1 cellular context compared by ENCODE assay signal in genomic region chr13:59746291-59746962, GRCh38.
TF ChIP-seq lines count a peak whose summit lies in the region.

No MANE protein-coding gene starts in this region.

TF ChIP-seq in GM12878, 131 proteins besides CTCF, POLR2A, EP300 and RAD21 (continued from another document):
- TF ChIP-seq USF2 (IDR thresholded peaks at IDR 0.05; ENCODE audit: borderline replicate concordance, low read depth, low read length) (no peak), HSF1 (IDR thresholded peaks at IDR 0.05; ENCODE audit: low read depth, low read length) (no peak), RBBP5 (conservative IDR thresholded peaks at IDR 0.05) (no peak), EED (IDR thresholded peaks at IDR 0.05; ENCODE audit: low read depth) (no peak), RAD51 (IDR thresholded peaks at IDR 0.05) (no peak), REST (IDR thresholded peaks at IDR 0.05; ENCODE audit: low read depth, low read length) (no peak), CHD4 (IDR thresholded peaks at IDR 0.05) (no peak), RELB (IDR thresholded peaks at IDR 0.05; ENCODE audit: low read depth) (no peak), RELA (IDR thresholded peaks at IDR 0.05; ENCODE audit: borderline replicate concordance, partially characterized antibody) (no peak), ZNF384 (IDR thresholded peaks at IDR 0.05; ENCODE audit: borderline replicate concordance, low read depth, low read length) (no peak), BMI1 (IDR thresholded peaks at IDR 0.05; ENCODE audit: borderline replicate concordance) (no peak), JUNB (IDR thresholded peaks at IDR 0.05) (no peak; the same call in 1 of the 2 replicates), NFIC (IDR thresholded peaks at IDR 0.05; ENCODE audit: low read depth, low read length) (no peak), BCL3 (IDR thresholded peaks at IDR 0.05; ENCODE audit: borderline replicate concordance, insufficient read depth, low read depth, low read length, poor library complexity, severe bottlenecking) (no peak), HCFC1 (IDR thresholded peaks at IDR 0.05; ENCODE audit: low read length) (no peak)
